39 cellular contexts compared by ENCODE assay signal in genomic region chr1:44161546-44161945, GRCh38. TPM values are rescaled to one million over a fixed set of nuclear protein-coding genes. Genes with fewer than 3 reads are reported as not detected.
"Had no signal": no experiment of that assay in that cellular context is flagged by ENCODE, and none has a peak within 500 bp of the region (broad histone marks: within the 10 kb centered on the region; RNA-seq: fewer than 3 reads in every experiment).

No MANE protein-coding gene starts in this region.

- H3K36me3 ChIP-seq: MG63 had no signal

- H3K27me3 ChIP-seq: MG63 had no signal

- H3K4me3 ChIP-seq: MG63 had no signal

- DNase-seq: Karpas-422, Kasumi-1, MG63, MM.1S, MV-4-11, NCI-H1048, NCI-H1092, NCI-H1092 treated with DMSO at 0.1 percent for 48 hours, NCI-H1105, NCI-H1105 treated with DMSO at 0.1 percent for 48 hours, NCI-H1417, NCI-H1417 treated with DMSO at 0.1 percent for 48 hours, NCI-H1436, NCI-H1436 treated with DMSO at 0.1 percent for 48 hours, NCI-H146, NCI-H1694, NCI-H1694 treated with DMSO at 0.1 percent for 48 hours, NCI-H187, NCI-H187 treated with DMSO at 0.1 percent for 48 hours, NCI-H1930, NCI-H2029, NCI-H2029 treated with DMSO at 0.1 percent for 48 hours, NCI-H2081, NCI-H2081 treated with DMSO at 0.1 percent for 48 hours, NCI-H2107, NCI-H2171, NCI-H2171 treated with DMSO at 0.1 percent for 48 hours, NCI-H2227 treated with DMSO at 0.1 percent for 48 hours, NCI-H226, NCI-H345, NCI-H446, NCI-H446 treated with DMSO at 0.1 percent for 48 hours, NCI-H510A, NCI-H510A treated with DMSO at 0.1 percent for 48 hours had no signal

- H3K4me2 ChIP-seq: KMS-11 had no signal

- H3K9ac ChIP-seq: KMS-11 had no signal

- H3K27ac ChIP-seq: KMS-11 had no signal

RNA-seq across cellular contexts. Expression of gene KLF18, which starts 20.1 kb away (rescaled TPM):
- total RNA-seq: LHCN-M2, M059J, MCF 10A, NCI-H460 had no signal

RNA-seq across cellular contexts. Expression of gene KLF17, which starts 42.9 kb away (rescaled TPM):
- total RNA-seq: MCF 10A, NCI-H460 had no signal
